Comparison of ENCODE assay signal across 18 cellular contexts in genomic region chr6:30834643-30835042, GRCh38. TPM values are rescaled to one million over a fixed set of nuclear protein-coding genes. Genes with fewer than 3 reads are reported as not detected.
A peak's percentile ranks its signal among the peaks of the same experiment; 100 is the strongest.
DNase-seq lines count a peak whose midpoint lies in the region; ATAC-seq and TF ChIP-seq lines count a peak whose summit lies in the region.
"Had no signal": no experiment of that assay in that cellular context is flagged by ENCODE, and none has a peak within 500 bp of the region (broad histone marks: within the 10 kb centered on the region; RNA-seq: fewer than 3 reads in every experiment).

No MANE protein-coding gene starts in this region.

- no peaks in the 10 kb centered on the region for H3K79me2 ChIP-seq in osteoblast (ENCODE audit: insufficient read depth, low read length)

- peak overlapping the region; percentile 82 for H3K27ac Mint-ChIP-seq in activated CD4-positive, alpha-beta T cell treated with anti-CD3 and anti-CD28 coated beads, Interleukin-2, amount 10 ng/mL, durations not matched to agents 7 days and 5 days
- H3K27ac Mint-ChIP-seq: mesothelial cell of epicardium had no signal

- TF ChIP-seq CTCF in osteoblast (IDR thresholded peaks at IDR 0.05; ENCODE audit: extremely low read depth, low read depth, low read length), result no peak

- H4K20me1 ChIP-seq in osteoblast (ENCODE audit: insufficient read depth, low read length), result no peaks in the 10 kb centered on the region

- ATAC-seq in HG03442 (IDR thresholded peaks at IDR 0.05; ENCODE audit: unreplicated experiment), result no peak
- ATAC-seq: PC-3, SK-N-SH treated with all-trans-retinoic acid at 6 μM for 48 hours had no signal

- no peaks in the 10 kb centered on the region for H3K9me3 Mint-ChIP-seq in activated CD4-positive, alpha-beta T cell treated with anti-CD3 and anti-CD28 coated beads, Interleukin-2, amount 10 ng/mL, durations not matched to agents 7 days and 5 days
- H3K9me3 Mint-ChIP-seq: mesothelial cell of epicardium had no signal

- no peak overlapping the region for H3K4me2 ChIP-seq in osteoblast (ENCODE audit: insufficient read depth, low read length)

- no peak overlapping the region for H3K4me3 ChIP-seq in osteoblast (ENCODE audit: insufficient read depth, low read length)
- H3K4me3 ChIP-seq: esophagus muscularis mucosa, prostate gland, spleen had no signal

- H3K4me3 Mint-ChIP-seq in activated CD4-positive, alpha-beta T cell treated with anti-CD3 and anti-CD28 coated beads, Interleukin-2, amount 10 ng/mL, durations not matched to agents 7 days and 5 days, result no peak overlapping the region
- H3K4me3 Mint-ChIP-seq: mesothelial cell of epicardium had no signal

- H3K27ac ChIP-seq in osteoblast (ENCODE audit: low read depth, low read length), result no peak overlapping the region
- H3K27ac ChIP-seq: esophagus muscularis mucosa, prostate gland had no signal

- CTCF ChIA-PET in activated CD4-positive, alpha-beta T cell treated with anti-CD3 and anti-CD28 coated beads, Interleukin-2, amount 10 ng/mL, durations not matched to agents 7 days and 5 days (lab: Charles Lee), result interaction anchor here (0.8 to 1.3 kb wide), 10 partner anchors 8 to 253 kb away, joined by 3 to 6 read pairs (median 3); no protein-coding TSS in a partner anchor

- H3K9me3 ChIP-seq in osteoblast (ENCODE audit: low read depth, low read length), result no peaks in the 10 kb centered on the region
- H3K9me3 ChIP-seq: Caco-2, esophagus muscularis mucosa, prostate gland, spleen had no signal

- H3K4me1 Mint-ChIP-seq in activated CD4-positive, alpha-beta T cell treated with anti-CD3 and anti-CD28 coated beads, Interleukin-2, amount 10 ng/mL, durations not matched to agents 7 days and 5 days, result peaks cover 33% of the 10 kb centered on the region

- H3K36me3 Mint-ChIP-seq in activated CD4-positive, alpha-beta T cell treated with anti-CD3 and anti-CD28 coated beads, Interleukin-2, amount 10 ng/mL, durations not matched to agents 7 days and 5 days (ENCODE audit: low read depth), result peaks cover 1% of the 10 kb centered on the region
- H3K36me3 Mint-ChIP-seq: mesothelial cell of epicardium had no signal

- no peaks in the 10 kb centered on the region for H3K27me3 Mint-ChIP-seq in activated CD4-positive, alpha-beta T cell treated with anti-CD3 and anti-CD28 coated beads, Interleukin-2, amount 10 ng/mL, durations not matched to agents 7 days and 5 days

- POLR2A ChIA-PET in activated CD4-positive, alpha-beta T cell treated with anti-CD3 and anti-CD28 coated beads, Interleukin-2, amount 10 ng/mL, durations not matched to agents 7 days and 5 days (lab: Charles Lee), result no interaction called here

- DNase-seq in activated CD4-positive, alpha-beta T cell treated with anti-CD3 and anti-CD28 coated beads, Interleukin-2, amount 10 ng/mL, durations not matched to agents 7 days and 5 days, result peak; percentile 31
- no peak for DNase-seq in activated CD4-positive, alpha-beta T cell treated with anti-CD3 and anti-CD28 coated beads, Interleukin-2, amount 50 U/mL, for 1 hour
- DNase-seq in NAMALWA (ENCODE audit: low spot score), result peak; percentile 14
- peak; percentile 62 for DNase-seq in amniotic epithelial cell (ENCODE audit: low read depth)
- peak; percentile 65 for DNase-seq in osteoblast (ENCODE audit: insufficient read length, low spot score, missing footprints)
- DNase-seq in inferior parietal cortex (ENCODE audit: extremely low spot score), result no peak
- DNase-seq in NOMO-1 (lab: John Stamatoyannopoulos, UW; ENCODE audit: unreplicated experiment in 2 of 2), result no peak
- DNase-seq: Caco-2, dermis blood vessel endothelial cell, NCI-H1930, NCI-H510A, PC-3, spleen had no signal

- no peaks in the 10 kb centered on the region for H3K27me3 ChIP-seq in osteoblast (ENCODE audit: insufficient read depth, low read length)
- H3K27me3 ChIP-seq: esophagus muscularis mucosa, spleen had no signal

- no peaks in the 10 kb centered on the region for H3K36me3 ChIP-seq in osteoblast (ENCODE audit: insufficient read depth, low read length)
- H3K36me3 ChIP-seq: esophagus muscularis mucosa, prostate gland, spleen had no signal

- H3K4me1 ChIP-seq in osteoblast (ENCODE audit: insufficient read depth, low read length), result peaks cover 24% of the 10 kb centered on the region
- H3K4me1 ChIP-seq: prostate gland had no signal

- H2AFZ ChIP-seq in osteoblast (ENCODE audit: low read length), result peak overlapping the region; percentile 14

RNA-seq across cellular contexts. Expression of gene DDR1, which starts 49.7 kb away (rescaled TPM):
- total RNA-seq in activated CD4-positive, alpha-beta T cell treated with anti-CD3 and anti-CD28 coated beads, Interleukin-2, amount 10 ng/mL, durations not matched to agents 7 days and 5 days, result 1 to 10 TPM; 4.5 to 5.6 TPM
- 13.0 and 22.4 TPM in 2 replicates for total RNA-seq in osteoblast

Comparison
In these comparisons a context has a peak if more than half of its experiments do, and no peak if none do; other contexts are left out.
1. DNase-seq: peak in activated CD4-positive, alpha-beta T cell treated with anti-CD3 and anti-CD28 coated beads, Interleukin-2, amount 10 ng/mL, durations not matched to agents 7 days and 5 days (single experiment), NAMALWA (single experiment), amniotic epithelial cell (single experiment) and osteoblast (single experiment); none in activated CD4-positive, alpha-beta T cell treated with anti-CD3 and anti-CD28 coated beads, Interleukin-2, amount 50 U/mL, for 1 hour (single experiment), inferior parietal cortex (single experiment) and NOMO-1 (0 of 2).